ENCODE assay signal across 8 cellular contexts in genomic region chr14:74459289-74459946, GRCh38. TPM values are rescaled to one million over a fixed set of nuclear protein-coding genes. Genes with fewer than 3 reads are reported as not detected.
DNase-seq lines count a peak whose midpoint lies in the region; ATAC-seq and TF ChIP-seq lines count a peak whose summit lies in the region.

No MANE protein-coding gene starts in this region.

- H3F3A ChIP-seq in PC-9 (ENCODE audit: insufficient read depth, low read depth), result peaks cover 6% of the 10 kb centered on the region; the same call in 1 of the 2 replicates

- ATAC-seq in stimulated activated naive CD8-positive, alpha-beta T cell treated with anti-CD3 and anti-CD28 coated beads, Interleukin-15, amount 100 ng/mL, for 72 hours, result peak; percentile 89
- ATAC-seq in HG03571 (IDR thresholded peaks at IDR 0.05; ENCODE audit: unreplicated experiment) (no peak), HG02588 (IDR thresholded peaks at IDR 0.05; ENCODE audit: unreplicated experiment) (no peak)

- intact Hi-C loops in PC-9 (cut with micrococcal nuclease; ENCODE audit: unreplicated experiment), result no loop called here
- intact Hi-C loops in ascending aorta (cut with DNase I), result no loop called here

- POLR2A ChIA-PET in PC-9 (lab: Charles Lee; ENCODE audit: unreplicated experiment), result interaction anchor here (0.6 kb wide), 2 partner anchors 18 to 19 kb away, joined by 3 to 7 read pairs; no protein-coding TSS in a partner anchor

- H3K27me3 ChIP-seq in PC-9 (ENCODE audit: insufficient read depth, low read depth), result no peaks in the 10 kb centered on the region
- H3K27me3 ChIP-seq in ascending aorta, result no peaks in the 10 kb centered on the region

- H3K27me3 Mint-ChIP-seq in stimulated activated naive CD8-positive, alpha-beta T cell treated with anti-CD3 and anti-CD28 coated beads, Interleukin-15, amount 100 ng/mL, for 72 hours, result peaks cover 8% of the 10 kb centered on the region

- H3K36me3 ChIP-seq in PC-9 (ENCODE audit: low read depth) (no peaks in the 10 kb centered on the region), ascending aorta (no peaks in the 10 kb centered on the region)

- H2AFZ ChIP-seq in PC-9, result no peak overlapping the region

- H3K27ac ChIP-seq in PC-9, result no peak overlapping the region
- H3K27ac ChIP-seq in ascending aorta, result no peak overlapping the region

- H3K4me3 ChIP-seq in PC-9, result no peak overlapping the region
- no peak overlapping the region for H3K4me3 ChIP-seq in ascending aorta

- H3K9me2 ChIP-seq in PC-9 (ENCODE audit: insufficient read depth), result no peaks in the 10 kb centered on the region

- CTCF ChIA-PET in PC-9 (lab: Charles Lee), result interaction anchor here (0.6 to 2.0 kb wide), 2 partner anchors 31 to 346 kb away, joined by 3 to 6 read pairs; no protein-coding TSS in a partner anchor

- no peaks in the 10 kb centered on the region for H4K20me1 ChIP-seq in PC-9 (ENCODE audit: insufficient read depth)

- H3K79me2 ChIP-seq in PC-9 (ENCODE audit: low read depth), result no peaks in the 10 kb centered on the region

- H3K9me3 Mint-ChIP-seq in stimulated activated naive CD8-positive, alpha-beta T cell treated with anti-CD3 and anti-CD28 coated beads, Interleukin-15, amount 100 ng/mL, for 72 hours, result no peaks in the 10 kb centered on the region

- no peak overlapping the region for H3K4me3 Mint-ChIP-seq in stimulated activated naive CD8-positive, alpha-beta T cell treated with anti-CD3 and anti-CD28 coated beads, Interleukin-15, amount 100 ng/mL, for 72 hours

- no peaks in the 10 kb centered on the region for H3K4me1 Mint-ChIP-seq in stimulated activated naive CD8-positive, alpha-beta T cell treated with anti-CD3 and anti-CD28 coated beads, Interleukin-15, amount 100 ng/mL, for 72 hours

- DNase-seq in AG08396 (ENCODE audit: low spot score), result peak; percentile 71
- peak; percentile 75 for DNase-seq in H4 (ENCODE audit: low spot score)
- peak in 1 of 2 experiments; percentile 65 for DNase-seq in PC-9
- no peak for DNase-seq in ascending aorta (ENCODE audit: low spot score in 2 of 2)
- DNase-seq in islet precursor cell, result peak; percentile 83
- peak; percentile 15 to 35 for DNase-seq in stimulated activated naive CD8-positive, alpha-beta T cell treated with anti-CD3 and anti-CD28 coated beads, Interleukin-15, amount 100 ng/mL, for 72 hours

- H3K9me3 ChIP-seq in PC-9 (ENCODE audit: insufficient read depth, low read depth) (peaks cover 4% of the 10 kb centered on the region; the same call in 1 of the 2 replicates), ascending aorta (no peaks in the 10 kb centered on the region)

- peak; percentile 72 for TF ChIP-seq CTCF in PC-9 (conservative IDR thresholded peaks at IDR 0.05)
- peak; percentile 32 to 57 (median 49) for TF ChIP-seq CTCF in ascending aorta (IDR thresholded peaks at IDR 0.05)

- H3K4me2 ChIP-seq in PC-9, result no peak overlapping the region

- peaks cover 7% of the 10 kb centered on the region for H3K4me1 ChIP-seq in PC-9 (replicated peaks; ENCODE audit: insufficient read depth)
- no peaks in the 10 kb centered on the region for H3K4me1 ChIP-seq in ascending aorta

- no TSS peak for BruUV-seq in PC-9 (replicated peaks; lab: Mats Ljungman, UMichigan)

- no peak overlapping the region for H3K27ac Mint-ChIP-seq in stimulated activated naive CD8-positive, alpha-beta T cell treated with anti-CD3 and anti-CD28 coated beads, Interleukin-15, amount 100 ng/mL, for 72 hours

RNA-seq across cellular contexts. Expression of gene SYNDIG1L, which starts 33.4 kb away (rescaled TPM):
- not detected in 2 replicates for total RNA-seq in H4 (2014; rRNA removed; shearing (Covaris generic))
- total RNA-seq in PC-9 (2021) (0.38 and 0.52 TPM in 2 replicates), ascending aorta (not detected)

RNA-seq across cellular contexts. Expression of gene NPC2, which starts 33.7 kb away (rescaled TPM):
- total RNA-seq in H4 (2014; rRNA removed; shearing (Covaris generic)), result 385 and 592 TPM in 2 replicates
- total RNA-seq in PC-9 (2021), result 1,010 and 1,208 TPM in 2 replicates
- 324 TPM for total RNA-seq in ascending aorta

RNA-seq across cellular contexts. Expression of gene ISCA2, which starts 34.1 kb away (rescaled TPM):
- total RNA-seq in H4 (2014; rRNA removed; shearing (Covaris generic)), result 24.1 and 32.3 TPM in 2 replicates
- 83.2 and 86.5 TPM in 2 replicates for total RNA-seq in PC-9 (2021)
- total RNA-seq in ascending aorta, result 10.0 TPM

Comparison
In these comparisons a context has a peak if more than half of its experiments do, and no peak if none do; other contexts are left out.
1. DNase-seq: peak in AG08396 (single experiment), H4 (single experiment), islet precursor cell (single experiment) and stimulated activated naive CD8-positive, alpha-beta T cell treated with anti-CD3 and anti-CD28 coated beads, Interleukin-15, amount 100 ng/mL, for 72 hours (2 of 2); none in ascending aorta (0 of 2).